8 cellular contexts compared by ENCODE assay signal in the genomic region with DNA sequence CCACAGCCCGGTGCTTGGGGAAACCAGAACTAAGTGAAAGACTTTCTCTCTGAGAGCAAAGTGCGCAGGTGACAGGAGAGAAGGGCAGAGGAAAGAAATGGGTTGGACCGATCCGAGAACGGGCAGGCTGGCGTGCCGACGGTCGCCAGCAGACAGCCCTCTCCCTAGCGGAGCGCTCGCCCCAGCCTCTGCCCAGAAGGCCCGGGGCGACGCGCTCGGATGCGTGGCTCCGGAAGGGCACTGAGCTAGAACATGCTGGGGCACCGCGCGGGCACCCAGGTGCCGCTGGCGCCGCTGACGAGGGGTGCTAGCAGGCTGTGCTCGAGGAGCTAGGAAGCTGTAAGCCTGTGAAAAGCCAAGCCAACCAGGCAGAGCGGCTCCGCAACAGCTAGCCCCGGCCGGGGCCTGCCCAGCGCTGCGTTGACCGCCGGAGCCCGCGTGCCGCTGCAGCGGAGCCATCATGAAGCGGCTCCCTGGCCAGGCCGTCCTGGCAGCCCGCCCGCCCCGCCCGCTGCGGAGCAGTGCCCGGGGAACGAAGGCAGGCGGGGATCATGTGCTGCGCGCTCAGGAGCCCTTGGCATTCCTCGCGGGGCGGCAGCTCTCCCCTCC. TPM values are rescaled to one million over a fixed set of nuclear protein-coding genes. Genes with fewer than 3 reads are reported as not detected.
DNase-seq lines count a peak whose midpoint lies in the region; ATAC-seq and TF ChIP-seq lines count a peak whose summit lies in the region.

No MANE protein-coding gene starts in this region.

- no peaks in the 10 kb centered on the region for H3K36me3 ChIP-seq in liver (ENCODE audit: control insufficient read depth in 4 of 4, insufficient read depth in 3 of 4, low read depth in 1 of 4, low read length in 3 of 4)

- no peak for TF ChIP-seq CTCF in liver (IDR thresholded peaks at IDR 0.05; ENCODE audit: low read depth, low read length, missing input control)

- H3K27ac ChIP-seq in liver (ENCODE audit: low read depth in 1 of 2, low read length in 2 of 2) = peak overlapping the region; percentile 74 to 90

- H3K4me1 ChIP-seq in liver (ENCODE audit: control insufficient read depth in 4 of 4, insufficient read depth in 4 of 4, low read length in 3 of 4) = peaks cover 0 to 12% (median 5%) of the 10 kb centered on the region in 4 donors

- DNase-seq in EL = peak; percentile 71
- peak; percentile 53 for DNase-seq in LHCN-M2 (ENCODE audit: low read depth)
- DNase-seq in activated CD4-positive, alpha-beta T cell treated with anti-CD3 and anti-CD28 coated beads, Interleukin-2, amount 50 U/mL, for 48 hours = peak; percentile 42 to 51
- DNase-seq in ecto neural progenitor cell (ENCODE audit: low spot score) = peak; percentile 75
- DNase-seq in stimulated activated CD4-positive, alpha-beta T cell treated with anti-CD3 and anti-CD28 coated beads, Interleukin-2, amount 100 ng/mL, for 48 hours = peak; percentile 27 to 29

- H3K9me3 ChIP-seq in liver (ENCODE audit: control insufficient read depth in 4 of 4, low read length in 3 of 4) = no peaks in the 10 kb centered on the region

- WGBS in liver = under 1% methylated on average over 54 of the region's 54 CpGs

- no peak for TF ChIP-seq RAD21 in liver (IDR thresholded peaks at IDR 0.05)

- peak; percentile 81 for ATAC-seq in GM21723 (IDR thresholded peaks at IDR 0.05; ENCODE audit: unreplicated experiment)
- no peak for ATAC-seq in HG02970 (IDR thresholded peaks at IDR 0.05; ENCODE audit: low FRiP score, unreplicated experiment)

- peak overlapping the region; percentile 41 to 42 for H3K9ac ChIP-seq in liver (ENCODE audit: low read depth in 1 of 2, low read length in 2 of 2)

- H3K4me3 ChIP-seq in liver (ENCODE audit: low read depth in 1 of 3, low read length in 3 of 3) = peak overlapping the region; percentile 7 to 56 (median 35)

- H3K27me3 ChIP-seq in liver (ENCODE audit: control insufficient read depth in 4 of 4, insufficient read depth in 4 of 4, low read length in 3 of 4) = no peaks in the 10 kb centered on the region

TF ChIP-seq in liver, 16 proteins besides CTCF, POLR2A, EP300 and RAD21:
- TF ChIP-seq HNF4A (conservative IDR thresholded peaks at IDR 0.05) = peak; percentile 76 to 84
- TF ChIP-seq SP1 (IDR thresholded peaks at IDR 0.05) = peak; percentile 67
- TF ChIP-seq JUND (IDR thresholded peaks at IDR 0.05) = no peak
- no peak for TF ChIP-seq NR2F2 (IDR thresholded peaks at IDR 0.05)
- TF ChIP-seq HNF4G (IDR thresholded peaks at IDR 0.05) = no peak
- TF ChIP-seq, protein P1, sequence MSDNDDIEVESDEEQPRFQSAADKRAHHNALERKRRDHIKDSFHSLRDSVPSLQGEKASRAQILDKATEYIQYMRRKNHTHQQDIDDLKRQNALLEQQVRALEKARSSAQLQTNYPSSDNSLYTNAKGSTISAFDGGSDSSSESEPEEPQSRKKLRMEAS (IDR thresholded peaks at IDR 0.05) = peak; percentile 2
- TF ChIP-seq YY1 (IDR thresholded peaks at IDR 0.05) = peak; percentile 80
- TF ChIP-seq, protein P2, sequence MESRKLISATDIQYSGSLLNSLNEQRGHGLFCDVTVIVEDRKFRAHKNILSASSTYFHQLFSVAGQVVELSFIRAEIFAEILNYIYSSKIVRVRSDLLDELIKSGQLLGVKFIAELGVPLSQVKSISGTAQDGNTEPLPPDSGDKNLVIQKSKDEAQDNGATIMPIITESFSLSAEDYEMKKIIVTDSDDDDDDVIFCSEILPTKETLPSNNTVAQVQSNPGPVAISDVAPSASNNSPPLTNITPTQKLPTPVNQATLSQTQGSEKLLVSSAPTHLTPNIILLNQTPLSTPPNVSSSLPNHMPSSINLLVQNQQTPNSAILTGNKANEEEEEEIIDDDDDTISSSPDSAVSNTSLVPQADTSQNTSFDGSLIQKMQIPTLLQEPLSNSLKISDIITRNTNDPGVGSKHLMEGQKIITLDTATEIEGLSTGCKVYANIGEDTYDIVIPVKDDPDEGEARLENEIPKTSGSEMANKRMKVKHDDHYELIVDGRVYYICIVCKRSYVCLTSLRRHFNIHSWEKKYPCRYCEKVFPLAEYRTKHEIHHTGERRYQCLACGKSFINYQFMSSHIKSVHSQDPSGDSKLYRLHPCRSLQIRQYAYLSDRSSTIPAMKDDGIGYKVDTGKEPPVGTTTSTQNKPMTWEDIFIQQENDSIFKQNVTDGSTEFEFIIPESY (IDR thresholded peaks at IDR 0.05) = no peak
- TF ChIP-seq, protein P3, sequence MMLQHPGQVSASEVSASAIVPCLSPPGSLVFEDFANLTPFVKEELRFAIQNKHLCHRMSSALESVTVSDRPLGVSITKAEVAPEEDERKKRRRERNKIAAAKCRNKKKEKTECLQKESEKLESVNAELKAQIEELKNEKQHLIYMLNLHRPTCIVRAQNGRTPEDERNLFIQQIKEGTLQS (IDR thresholded peaks at IDR 0.05) = no peak
- TF ChIP-seq GABPA (IDR thresholded peaks at IDR 0.05 in 1 of 2, conservative IDR thresholded peaks at IDR 0.05 in 1 of 2) = no peak
- no peak for TF ChIP-seq EGR1 (IDR thresholded peaks at IDR 0.05; ENCODE audit: low read depth in 2 of 2)
- TF ChIP-seq, protein P4, sequence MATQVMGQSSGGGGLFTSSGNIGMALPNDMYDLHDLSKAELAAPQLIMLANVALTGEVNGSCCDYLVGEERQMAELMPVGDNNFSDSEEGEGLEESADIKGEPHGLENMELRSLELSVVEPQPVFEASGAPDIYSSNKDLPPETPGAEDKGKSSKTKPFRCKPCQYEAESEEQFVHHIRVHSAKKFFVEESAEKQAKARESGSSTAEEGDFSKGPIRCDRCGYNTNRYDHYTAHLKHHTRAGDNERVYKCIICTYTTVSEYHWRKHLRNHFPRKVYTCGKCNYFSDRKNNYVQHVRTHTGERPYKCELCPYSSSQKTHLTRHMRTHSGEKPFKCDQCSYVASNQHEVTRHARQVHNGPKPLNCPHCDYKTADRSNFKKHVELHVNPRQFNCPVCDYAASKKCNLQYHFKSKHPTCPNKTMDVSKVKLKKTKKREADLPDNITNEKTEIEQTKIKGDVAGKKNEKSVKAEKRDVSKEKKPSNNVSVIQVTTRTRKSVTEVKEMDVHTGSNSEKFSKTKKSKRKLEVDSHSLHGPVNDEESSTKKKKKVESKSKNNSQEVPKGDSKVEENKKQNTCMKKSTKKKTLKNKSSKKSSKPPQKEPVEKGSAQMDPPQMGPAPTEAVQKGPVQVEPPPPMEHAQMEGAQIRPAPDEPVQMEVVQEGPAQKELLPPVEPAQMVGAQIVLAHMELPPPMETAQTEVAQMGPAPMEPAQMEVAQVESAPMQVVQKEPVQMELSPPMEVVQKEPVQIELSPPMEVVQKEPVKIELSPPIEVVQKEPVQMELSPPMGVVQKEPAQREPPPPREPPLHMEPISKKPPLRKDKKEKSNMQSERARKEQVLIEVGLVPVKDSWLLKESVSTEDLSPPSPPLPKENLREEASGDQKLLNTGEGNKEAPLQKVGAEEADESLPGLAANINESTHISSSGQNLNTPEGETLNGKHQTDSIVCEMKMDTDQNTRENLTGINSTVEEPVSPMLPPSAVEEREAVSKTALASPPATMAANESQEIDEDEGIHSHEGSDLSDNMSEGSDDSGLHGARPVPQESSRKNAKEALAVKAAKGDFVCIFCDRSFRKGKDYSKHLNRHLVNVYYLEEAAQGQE (IDR thresholded peaks at IDR 0.05) = peak; percentile 22
- peak; percentile 73 for TF ChIP-seq TAF1 (conservative IDR thresholded peaks at IDR 0.05)
- no peak for TF ChIP-seq FOXA1 (IDR thresholded peaks at IDR 0.05)
- no peak for TF ChIP-seq FOXA2 (IDR thresholded peaks at IDR 0.05)
- no peak for TF ChIP-seq RXRA (IDR thresholded peaks at IDR 0.05)

RNA-seq across cellular contexts. Expression of a gene that starts 22.1 kb away (rescaled TPM):
- total RNA-seq in LHCN-M2 (2014; rRNA removed) (159 and 182 TPM in 2 replicates), liver (10 to 100 TPM; 19.1 to 23.8 TPM)
- 88.8 TPM for polyA plus RNA-seq in LHCN-M2 (2012)
- 10 to 100 TPM; 11.2 to 15.8 TPM for polyA plus RNA-seq in liver
